1 cellular context compared by ENCODE assay signal in genomic region chr15:58985443-58985842, GRCh38.
TF ChIP-seq lines count a peak whose summit lies in the region.

No MANE protein-coding gene starts in this region.

TF ChIP-seq in A549, 52 proteins besides CTCF, POLR2A, EP300 and RAD21 (continued from another document):
- no peak for TF ChIP-seq ELK1 (IDR thresholded peaks at IDR 0.05; ENCODE audit: low read depth, low read length)
- TF ChIP-seq CHD4 (IDR thresholded peaks at IDR 0.05; ENCODE audit: borderline replicate concordance) = no peak
- TF ChIP-seq MYC (IDR thresholded peaks at IDR 0.05; ENCODE audit: borderline replicate concordance, low read length) = no peak
- TF ChIP-seq KDM1A (IDR thresholded peaks at IDR 0.05; ENCODE audit: low read depth) = no peak
- TF ChIP-seq HMGXB4 (CRISPR knock-in tag; IDR thresholded peaks at IDR 0.05; ENCODE audit: borderline replicate concordance) = no peak
- no peak for TF ChIP-seq USF2 (IDR thresholded peaks at IDR 0.05)
- TF ChIP-seq CBX8 (IDR thresholded peaks at IDR 0.05) = no peak
- no peak for TF ChIP-seq HOXA7 (CRISPR knock-in tag; IDR thresholded peaks at IDR 0.05)
- TF ChIP-seq FOSB (CRISPR knock-in tag; IDR thresholded peaks at IDR 0.05) = no peak
